ENCODE assay signal across 10 cellular contexts in the genomic region with DNA sequence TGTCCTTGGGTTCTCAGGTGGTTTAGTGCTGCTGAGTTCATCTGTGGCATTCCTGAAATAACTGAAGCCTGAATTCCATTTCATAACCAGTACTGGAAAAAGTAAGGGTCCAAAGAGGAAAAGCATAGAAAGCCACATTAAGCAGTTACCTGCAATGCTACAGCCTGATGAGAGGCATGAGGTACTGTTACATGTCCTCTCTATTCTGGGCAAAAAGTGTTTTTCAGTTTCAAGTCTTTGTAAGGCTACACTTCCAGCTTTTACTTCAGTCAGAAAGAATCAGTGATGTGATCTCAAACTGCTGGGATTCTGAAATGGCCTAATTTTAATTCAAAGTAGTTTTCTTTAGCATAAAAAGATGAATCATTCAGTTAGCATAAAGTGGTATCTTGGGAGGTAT.
"Had no signal": no experiment of that assay in that cellular context is flagged by ENCODE, and none has a peak within 500 bp of the region (broad histone marks: within the 10 kb centered on the region; RNA-seq: fewer than 3 reads in every experiment).

No MANE protein-coding gene starts in this region.

- H3K4me3 ChIP-seq: lung had no signal

- ATAC-seq: left colon, sciatic nerve had no signal

- H3K9me3 Mint-ChIP-seq: activated CD4-positive, alpha-beta memory T cell treated with anti-CD3 and anti-CD28 coated beads, Interleukin-2, amount 10 ng/mL, durations not matched to agents 7 days and 5 days; natural killer cell had no signal

- DNase-seq: activated CD4-positive, alpha-beta memory T cell treated with anti-CD3 and anti-CD28 coated beads, Interleukin-2, amount 10 ng/mL, durations not matched to agents 7 days and 5 days; activated CD4-positive, CD25-positive, alpha-beta regulatory T cell treated with anti-CD3 and anti-CD28 coated beads, Interleukin-2, amount 50 U/mL, for 72 hours; activated gamma-delta T cell; activated T-cell treated with anti-CD3 and anti-CD28 coated beads, Interleukin-2, amount 50 U/mL, for 48 hours; left colon; natural killer cell; stimulated activated CD4-positive, alpha-beta T cell treated with anti-CD3 and anti-CD28 coated beads, Interleukin-2, amount 100 ng/mL, for 24 hours had no signal

- H3K27ac Mint-ChIP-seq: activated CD4-positive, alpha-beta memory T cell treated with anti-CD3 and anti-CD28 coated beads, Interleukin-2, amount 10 ng/mL, durations not matched to agents 7 days and 5 days; activated naive CD8-positive, alpha-beta T cell; natural killer cell had no signal

- H3K4me1 Mint-ChIP-seq: activated CD4-positive, alpha-beta memory T cell treated with anti-CD3 and anti-CD28 coated beads, Interleukin-2, amount 10 ng/mL, durations not matched to agents 7 days and 5 days had no signal

- H3K4me3 Mint-ChIP-seq: activated CD4-positive, alpha-beta memory T cell treated with anti-CD3 and anti-CD28 coated beads, Interleukin-2, amount 10 ng/mL, durations not matched to agents 7 days and 5 days; activated naive CD8-positive, alpha-beta T cell; natural killer cell had no signal

- H3K36me3 Mint-ChIP-seq: activated naive CD8-positive, alpha-beta T cell; natural killer cell had no signal
